Comparison of ENCODE assay signal across 8 cellular contexts in genomic region chr14:21711360-21711961, GRCh38. TPM values are rescaled to one million over a fixed set of nuclear protein-coding genes. Genes with fewer than 3 reads are reported as not detected.
DNase-seq lines count a peak whose midpoint lies in the region; ATAC-seq and TF ChIP-seq lines count a peak whose summit lies in the region.

No MANE protein-coding gene starts in this region.

- no peak overlapping the region for H2AFZ ChIP-seq in PC-3 (ENCODE audit: low read length)

- DNase-seq in heart left ventricle (no peak), Right ventricle myocardium inferior (ENCODE audit: missing footprints) (no peak), PC-3 (peak; percentile 60), cardiac fibroblast (ENCODE audit: low read depth in 2 of 2) (peak; percentile 57 to 73), lung microvascular endothelial cell (ENCODE audit: low read depth in 2 of 2) (peak; percentile 42 to 61)
- no peak for DNase-seq in effector CD8-positive, alpha-beta T cell (lab: John Stamatoyannopoulos, UW)

- H3K79me2 ChIP-seq in PC-3 (ENCODE audit: low read length): no peaks in the 10 kb centered on the region

- CTCF ChIA-PET in PC-3 (lab: Charles Lee): no interaction called here

- H3K4me1 ChIP-seq in heart left ventricle (no peaks in the 10 kb centered on the region), PC-3 (ENCODE audit: insufficient read depth, low read length) (no peaks in the 10 kb centered on the region)

- no peak overlapping the region for H3K4me3 ChIP-seq in heart left ventricle
- no peak overlapping the region for H3K4me3 ChIP-seq in PC-3 (ENCODE audit: low read length)
- H3K4me3 ChIP-seq in cardiac fibroblast (replicated peaks in 1 of 2; ENCODE audit: low read depth in 2 of 2, low read length in 2 of 2): no peak overlapping the region

- BruUV-seq in PC-3 (replicated peaks; lab: Mats Ljungman, UMichigan): no TSS peak

- no peak overlapping the region for H3K4me2 ChIP-seq in PC-3 (ENCODE audit: low read length)

- intact Hi-C loops in heart left ventricle (cut with DNase I): no loop called here
- intact Hi-C loops in Right ventricle myocardium inferior (cut with DNase I): loop anchor here (2.0 kb wide), 1 partner anchor 71 kb away; no protein-coding TSS in a partner anchor
- intact Hi-C loops in PC-3 (cut with micrococcal nuclease): no loop called here

- POLR2A ChIA-PET in PC-3 (lab: Charles Lee; ENCODE audit: unreplicated experiment): no interaction called here

- ATAC-seq in heart left ventricle (no peak), Right ventricle myocardium inferior (no peak), HG03159 (IDR thresholded peaks at IDR 0.05; ENCODE audit: unreplicated experiment) (peak; percentile 78), PC-3 (peak; percentile 74), HG02571 (IDR thresholded peaks at IDR 0.05; ENCODE audit: unreplicated experiment) (no peak)

- no peaks in the 10 kb centered on the region for H3F3A ChIP-seq in PC-3 (ENCODE audit: low read length, unreplicated experiment)

- TF ChIP-seq CTCF in heart left ventricle (IDR thresholded peaks at IDR 0.05) (peak; percentile 49 to 79 (median 68)), PC-3 (conservative IDR thresholded peaks at IDR 0.05; ENCODE audit: low read depth, low read length) (peak; percentile 85), cardiac fibroblast (IDR thresholded peaks at IDR 0.05; ENCODE audit: low read depth, low read length) (peak; percentile 74)

- no peaks in the 10 kb centered on the region for H3K9me2 ChIP-seq in PC-3 (replicated peaks; ENCODE audit: low read length)

- no peaks in the 10 kb centered on the region for H4K20me1 ChIP-seq in PC-3 (ENCODE audit: low read length)

- H3K27me3 ChIP-seq in heart left ventricle (peaks cover 0 to 5% (median 0%) of the 10 kb centered on the region in 9 donors), PC-3 (ENCODE audit: low read length) (peaks cover 8% of the 10 kb centered on the region; the same call in 1 of the 2 replicates)

- H3K9me3 ChIP-seq in heart left ventricle (peaks cover 0 to 6% (median 0%) of the 10 kb centered on the region in 12 donors), PC-3 (ENCODE audit: low read length) (no peaks in the 10 kb centered on the region)

- H3K27ac ChIP-seq in heart left ventricle (no peak overlapping the region), PC-3 (ENCODE audit: low read length) (no peak overlapping the region)

- no peak for TF ChIP-seq POLR2A in heart left ventricle (IDR thresholded peaks at IDR 0.05)

- H3K36me3 ChIP-seq in heart left ventricle (no peaks in the 10 kb centered on the region), PC-3 (ENCODE audit: low read depth, low read length) (no peaks in the 10 kb centered on the region)

- WGBS in heart left ventricle, 4 donors: 31 to 33% (median 32%) methylated on average over 3 of the region's 3 CpGs

- no peak overlapping the region for H3K9ac ChIP-seq in PC-3 (ENCODE audit: low read length)

RNA-seq across cellular contexts. Expression of gene OR4E1, which starts 37.8 kb away (rescaled TPM):
- total RNA-seq in heart left ventricle (not detected), Right ventricle myocardium inferior (not detected), PC-3 (2014; rRNA removed) (not detected in 2 replicates), lung microvascular endothelial cell (not detected in 2 replicates)
- not detected for polyA plus RNA-seq in heart left ventricle

RNA-seq across cellular contexts. Expression of gene OR4E2, which starts 57.8 kb away (rescaled TPM):
- total RNA-seq in heart left ventricle (not detected), Right ventricle myocardium inferior (not detected), PC-3 (2014; rRNA removed) (not detected in 2 replicates), lung microvascular endothelial cell (not detected in 2 replicates)
- not detected for polyA plus RNA-seq in heart left ventricle

Comparison
In these comparisons a context has a peak if more than half of its experiments do, and no peak if none do; other contexts are left out.
1. ATAC-seq: peak in HG03159 (single experiment) and PC-3 (single experiment); none in heart left ventricle (0 of 4), Right ventricle myocardium inferior (single experiment) and HG02571 (single experiment).
2. DNase-seq: peak in PC-3 (single experiment), cardiac fibroblast (2 of 2) and lung microvascular endothelial cell (2 of 2); none in heart left ventricle (0 of 5), Right ventricle myocardium inferior (single experiment) and effector CD8-positive, alpha-beta T cell (single experiment).
3. Peak in every context shown above with its lines, with median percentiles within 50 percentile points of each other: CTCF ChIP-seq.